Comparison of ENCODE assay signal across 13 cellular contexts in the genomic region with DNA sequence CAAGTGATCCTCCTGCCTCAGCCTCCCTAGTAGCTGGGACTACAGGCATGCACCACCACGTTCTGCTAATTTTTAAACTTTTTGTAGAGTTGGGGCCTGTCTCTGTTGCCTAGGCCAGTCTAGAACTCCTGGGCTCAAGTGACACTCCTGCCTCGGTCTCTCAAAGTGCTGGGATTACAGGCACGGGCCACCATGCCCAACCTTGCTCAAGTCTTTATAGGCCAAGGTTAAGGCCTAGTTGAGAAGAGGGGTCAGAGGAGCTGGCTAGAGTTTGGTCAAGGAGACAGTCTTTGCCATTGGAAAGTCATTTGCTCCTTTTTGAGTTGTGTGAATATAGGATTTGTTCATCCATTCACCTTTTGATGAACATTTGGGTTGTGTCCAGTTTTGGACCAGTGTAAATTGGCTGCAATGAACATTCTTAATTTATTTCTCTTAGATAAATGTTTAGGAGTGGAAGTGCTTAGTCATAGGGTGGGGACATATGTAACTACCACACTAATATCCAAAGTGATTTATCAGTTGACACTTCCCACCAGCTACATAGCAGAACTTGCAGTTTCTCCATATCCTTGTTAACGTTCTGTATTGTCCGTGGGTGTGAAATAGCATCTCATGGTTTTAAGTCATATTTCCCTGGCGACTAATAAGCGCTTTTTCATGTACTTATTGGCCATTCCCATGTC. TPM values are rescaled to one million over a fixed set of nuclear protein-coding genes. Genes with fewer than 3 reads are reported as not detected.
DNase-seq lines count a peak whose midpoint lies in the region; ATAC-seq, FAIRE-seq and TF ChIP-seq lines count a peak whose summit lies in the region.
"Had no signal": no experiment of that assay in that cellular context is flagged by ENCODE, and none has a peak within 500 bp of the region (broad histone marks: within the 10 kb centered on the region; RNA-seq: fewer than 3 reads in every experiment).

No MANE protein-coding gene starts in this region.

- no peaks in the 10 kb centered on the region for H3K9me3 ChIP-seq in GM12878 (replicated peaks; ENCODE audit: control insufficient read depth, insufficient read depth, low read length)
- H3K9me3 ChIP-seq in vagina = no peaks in the 10 kb centered on the region
- no peaks in the 10 kb centered on the region for H3K9me3 ChIP-seq in PC-9 (ENCODE audit: insufficient read depth, low read depth)

- POLR2A ChIA-PET in GM12878 (lab: Charles Lee) = interaction anchor here (1.2 kb wide), 1 partner anchor 26 kb away, joined by 4 read pairs; no protein-coding TSS in a partner anchor
- POLR2A ChIA-PET in PC-9 (lab: Charles Lee; ENCODE audit: unreplicated experiment) = interaction anchor here (0.8 kb wide), 1 partner anchor 65 kb away, joined by 8 read pairs; no protein-coding TSS in a partner anchor
- POLR2A ChIA-PET in activated CD8-positive, alpha-beta T cell treated with anti-CD3 and anti-CD28 coated beads, Interleukin-2, amount 10 ng/mL, durations not matched to agents 7 days and 5 days (lab: Charles Lee) = no interaction called here

- RAD21 ChIA-PET in GM12878 (lab: Charles Lee; ENCODE audit: unreplicated experiment) = interaction anchor here (1.2 to 5.3 kb wide), 2 partner anchors 29 to 66 kb away, joined by 3 to 27 read pairs; no protein-coding TSS in a partner anchor

- in situ Hi-C loops in GM12878 (cut with MboI) = loop anchor here (25.0 kb wide), 1 partner anchor 1184 kb away; no protein-coding TSS in a partner anchor

- H3K4me1 ChIP-seq in GM12878 (ENCODE audit: control insufficient read depth, insufficient read depth, low read length) (peaks cover 70% of the 10 kb centered on the region), vagina (peaks cover 13% of the 10 kb centered on the region), PC-9 (replicated peaks; ENCODE audit: insufficient read depth) (peaks cover 39% of the 10 kb centered on the region)

- H3K9me2 ChIP-seq in PC-9 (ENCODE audit: insufficient read depth) = no peaks in the 10 kb centered on the region

- H3K27ac ChIP-seq in GM12878 (ENCODE audit: control insufficient read depth, insufficient read depth) (peak overlapping the region; percentile 45; the same call in 1 of the 2 replicates), vagina (no peak overlapping the region), PC-9 (no peak overlapping the region)

- no peak overlapping the region for H3K4me3 ChIP-seq in NB4 (ENCODE audit: low read depth, low read length)
- H3K4me3 ChIP-seq in GM12878 = no peak overlapping the region
- no peak overlapping the region for H3K4me3 ChIP-seq in skeletal muscle cell (ENCODE audit: low read depth, low read length)
- no peak overlapping the region for H3K4me3 ChIP-seq in vagina
- H3K4me3 ChIP-seq in PC-9 = no peak overlapping the region

- TF ChIP-seq CTCF in NB4 (IDR thresholded peaks at IDR 0.05; ENCODE audit: low read depth, low read length) = no peak
- TF ChIP-seq CTCF in GM12878 (IDR thresholded peaks at IDR 0.05 in 2 of 3, conservative IDR thresholded peaks at IDR 0.05 in 1 of 3; ENCODE audit: control insufficient read depth in 2 of 3, extremely low read depth in 1 of 3, insufficient read depth in 1 of 3, low read depth in 3 of 3, low read length in 3 of 3) = no peak
- TF ChIP-seq CTCF in vagina (IDR thresholded peaks at IDR 0.05) = no peak
- no peak for TF ChIP-seq CTCF in PC-9 (conservative IDR thresholded peaks at IDR 0.05)

- peak in 1 of 2 experiments; percentile 35; a peak in 1 of 4 replicates for TF ChIP-seq EP300 in GM12878 (IDR thresholded peaks at IDR 0.05; ENCODE audit: borderline replicate concordance in 1 of 2, control insufficient read depth in 1 of 2, low read depth in 2 of 2, low read length in 2 of 2)

- no peak for FAIRE-seq in GM12878 (lab: Jason Lieb, UNC)
- FAIRE-seq: GM12891, H1 had no signal

- H3K9ac ChIP-seq in GM12878 (ENCODE audit: control insufficient read depth, insufficient read depth, low read length) = no peak overlapping the region

- BruUV-seq in GM12878 (replicated peaks; lab: Mats Ljungman, UMichigan) = no TSS peak
- no TSS peak for BruUV-seq in PC-9 (replicated peaks; lab: Mats Ljungman, UMichigan)

- H3K79me2 ChIP-seq in GM12878 (ENCODE audit: control insufficient read depth, insufficient read depth, low read length) (peaks cover 4% of the 10 kb centered on the region), PC-9 (ENCODE audit: low read depth) (no peaks in the 10 kb centered on the region)

- TF ChIP-seq RAD21 in GM12878 (IDR thresholded peaks at IDR 0.05; ENCODE audit: insufficient read depth, low read depth, low read length) = no peak

- H3K36me3 ChIP-seq in GM12878 (ENCODE audit: control insufficient read depth in 2 of 2, insufficient read depth in 2 of 2, low read length in 1 of 2) (no peaks in the 10 kb centered on the region), vagina (no peaks in the 10 kb centered on the region), PC-9 (ENCODE audit: low read depth) (no peaks in the 10 kb centered on the region)

- CTCF ChIA-PET in GM12878 (lab: Yijun Ruan, JAX) (interaction anchor here (7.2 kb wide), 1 partner anchor 29 kb away, joined by 39 read pairs; a partner anchor contains a TSS), PC-9 (lab: Charles Lee) (no interaction called here)
- CTCF ChIA-PET in activated CD8-positive, alpha-beta T cell treated with anti-CD3 and anti-CD28 coated beads, Interleukin-2, amount 10 ng/mL, durations not matched to agents 7 days and 5 days (lab: Charles Lee) = no interaction called here

- peaks cover 40% of the 10 kb centered on the region for H3K4me1 Mint-ChIP-seq in activated CD8-positive, alpha-beta T cell treated with anti-CD3 and anti-CD28 coated beads, Interleukin-2, amount 10 ng/mL, durations not matched to agents 7 days and 5 days (ENCODE audit: low read depth)

- H3K27me3 ChIP-seq in GM12878 (replicated peaks in 1 of 2; ENCODE audit: control insufficient read depth in 2 of 2, insufficient read depth in 2 of 2, low read length in 1 of 2) = no peaks in the 10 kb centered on the region
- no peaks in the 10 kb centered on the region for H3K27me3 ChIP-seq in vagina
- no peaks in the 10 kb centered on the region for H3K27me3 ChIP-seq in PC-9 (ENCODE audit: insufficient read depth, low read depth)

- TF ChIP-seq POLR2A in NB4 (IDR thresholded peaks at IDR 0.05; ENCODE audit: extremely low read depth, insufficient read length) (no peak), GM12878 (IDR thresholded peaks at IDR 0.05; ENCODE audit: low read depth, low read length) (no peak), vagina (IDR thresholded peaks at IDR 0.05) (no peak)

- SMC1A ChIA-PET in GM12878 (lab: Charles Lee; ENCODE audit: uncharacterized antibody, unreplicated experiment) = interaction anchor here (0.7 to 8.0 kb wide), 2 partner anchors 12 to 25 kb away, joined by 3 to 75 read pairs; no protein-coding TSS in a partner anchor

- no peaks in the 10 kb centered on the region for H4K20me1 ChIP-seq in GM12878 (ENCODE audit: control insufficient read depth, insufficient read depth)
- H4K20me1 ChIP-seq in PC-9 (ENCODE audit: insufficient read depth) = no peaks in the 10 kb centered on the region

- H3K4me3 Mint-ChIP-seq in activated CD8-positive, alpha-beta T cell treated with anti-CD3 and anti-CD28 coated beads, Interleukin-2, amount 10 ng/mL, durations not matched to agents 7 days and 5 days = no peak overlapping the region
- H3K4me3 Mint-ChIP-seq: activated naive CD8-positive, alpha-beta T cell had no signal

- no peak overlapping the region for H2AFZ ChIP-seq in GM12878 (ENCODE audit: control insufficient read depth, low read depth, low read length)
- no peak overlapping the region for H2AFZ ChIP-seq in PC-9

- DNase-seq in GM04503 (ENCODE audit: low read depth) = peak; percentile 59
- DNase-seq in NB4 (ENCODE audit: low read depth) = peak; percentile 32
- no peak for DNase-seq in GM12878 (ENCODE audit: low read depth, low spot score)
- peak; percentile 88 for DNase-seq in skeletal muscle cell (ENCODE audit: low read depth)
- DNase-seq in vagina (ENCODE audit: extremely low spot score in 2 of 2) = no peak
- DNase-seq in PC-9 = no peak
- DNase-seq in activated CD8-positive, alpha-beta T cell treated with anti-CD3 and anti-CD28 coated beads, Interleukin-2, amount 10 ng/mL, durations not matched to agents 7 days and 5 days = no peak
- DNase-seq: midbrain, NCI-H1048, SHP77 had no signal

- WGBS in GM12878 (ENCODE audit: insufficient coverage, insufficient replicate concordance, low lambda C conversion rate, missing lambda C conversion rate) = 75% methylated on average over 7 of the region's 7 CpGs

- no peak overlapping the region for H3K27ac Mint-ChIP-seq in activated CD8-positive, alpha-beta T cell treated with anti-CD3 and anti-CD28 coated beads, Interleukin-2, amount 10 ng/mL, durations not matched to agents 7 days and 5 days
- H3K27ac Mint-ChIP-seq: activated naive CD8-positive, alpha-beta T cell had no signal

- H3F3A ChIP-seq in PC-9 (ENCODE audit: insufficient read depth, low read depth) = peaks cover 29% of the 10 kb centered on the region

- intact Hi-C loops in GM12878 (cut with micrococcal nuclease; ENCODE audit: unreplicated experiment) (no loop called here), vagina (cut with DNase I) (no loop called here), PC-9 (cut with micrococcal nuclease; ENCODE audit: unreplicated experiment) (no loop called here)

- H3K9me3 Mint-ChIP-seq in activated CD8-positive, alpha-beta T cell treated with anti-CD3 and anti-CD28 coated beads, Interleukin-2, amount 10 ng/mL, durations not matched to agents 7 days and 5 days (ENCODE audit: insufficient read depth) = no peaks in the 10 kb centered on the region

- peaks cover 2% of the 10 kb centered on the region for H3K27me3 Mint-ChIP-seq in activated CD8-positive, alpha-beta T cell treated with anti-CD3 and anti-CD28 coated beads, Interleukin-2, amount 10 ng/mL, durations not matched to agents 7 days and 5 days (ENCODE audit: low read depth)
- H3K27me3 Mint-ChIP-seq: activated naive CD8-positive, alpha-beta T cell had no signal

- H3K4me2 ChIP-seq in GM12878 (ENCODE audit: control insufficient read depth, insufficient read depth) (no peak overlapping the region), PC-9 (no peak overlapping the region)

- no peak for ATAC-seq in GM12878
- ATAC-seq in activated CD8-positive, alpha-beta T cell treated with anti-CD3 and anti-CD28 coated beads, Interleukin-2, amount 10 ng/mL, durations not matched to agents 7 days and 5 days = no peak

- H3K36me3 Mint-ChIP-seq in activated CD8-positive, alpha-beta T cell treated with anti-CD3 and anti-CD28 coated beads, Interleukin-2, amount 10 ng/mL, durations not matched to agents 7 days and 5 days (ENCODE audit: low read depth) = no peaks in the 10 kb centered on the region
- H3K36me3 Mint-ChIP-seq: activated naive CD8-positive, alpha-beta T cell had no signal

RNA-seq across cellular contexts. Expression of a gene that starts 30.7 kb away (rescaled TPM):
- total RNA-seq in GM12878 (2013; cell fraction: nucleolus; rRNA removed) = 627 and 659 TPM in 2 replicates
- total RNA-seq in GM12878 (2014; rRNA removed) (47.7 and 55.1 TPM in 2 replicates), GM12878 (2014; rRNA removed; fragmentation: Illumina TruSeq; extraction: Trizol) (45.4 and 48.3 TPM in 2 replicates), GM12878 (2021) (181 and 199 TPM in 2 replicates), vagina (52.1 TPM), PC-9 (2021) (69.6 and 74.6 TPM in 2 replicates)
- 127 TPM for polyA plus RNA-seq in GM12878 (2011; ENCODE audit: low read depth)
- polyA plus RNA-seq in GM12878 (2011; rRNA removed) (71.1 and 75.0 TPM in 2 replicates), GM12878 (2014; fragmentation: Illumina TruSeq; extraction: Trizol) (150 and 173 TPM in 2 replicates), GM12878 (2014; fragmentation: Nextera tagmentation; extraction: Ambion mirVana) (10 to 100 TPM; 31.4 to 49.9 TPM), GM12878 (2014; rRNA removed) (63.7 and 73.8 TPM in 2 replicates), GM12878 (2016; fragmentation: Nextera tagmentation; extraction: Ambion mirVana) (100 to 1,000 TPM; 118 to 123 TPM)
- 82.6 and 128 TPM in 2 replicates for polyA plus RNA-seq in GM12878 (2011; cell fraction: cytosol; rRNA removed)
- 239 and 261 TPM in 2 replicates for polyA plus RNA-seq in GM12878 (2011; cell fraction: nucleus; rRNA removed)
- polyA plus RNA-seq in GM12878 (2012) = 118 and 141 TPM in 2 replicates
- polyA minus RNA-seq in GM12878 (2011; rRNA and poly(A)+ RNA removed) = 174 and 187 TPM in 2 replicates
- polyA minus RNA-seq in GM12878 (2011; cell fraction: cytosol; rRNA and poly(A)+ RNA removed) = 84.1 and 85.0 TPM in 2 replicates
- 138 and 190 TPM in 2 replicates for polyA minus RNA-seq in GM12878 (2011; cell fraction: nucleus; rRNA and poly(A)+ RNA removed)
- total RNA-seq in activated CD8-positive, alpha-beta T cell treated with anti-CD3 and anti-CD28 coated beads, Interleukin-2, amount 10 ng/mL, durations not matched to agents 7 days and 5 days = 10 to 100 TPM; 72.4 to 75.8 TPM

Comparison
In these comparisons a context has a peak if more than half of its experiments do, and no peak if none do; other contexts are left out.
1. DNase-seq: peak in GM04503 (single experiment), NB4 (single experiment) and skeletal muscle cell (single experiment); none in GM12878 (single experiment), vagina (0 of 2), PC-9 (0 of 2) and activated CD8-positive, alpha-beta T cell treated with anti-CD3 and anti-CD28 coated beads, Interleukin-2, amount 10 ng/mL, durations not matched to agents 7 days and 5 days (single experiment).